ENCODE assay signal across 13 cellular contexts in genomic region chr12:27539191-27539631, GRCh38. TPM values are rescaled to one million over a fixed set of nuclear protein-coding genes. Genes with fewer than 3 reads are reported as not detected.
DNase-seq lines count a peak whose midpoint lies in the region; ATAC-seq, FAIRE-seq and TF ChIP-seq lines count a peak whose summit lies in the region.
"Had no signal": no experiment of that assay in that cellular context is flagged by ENCODE, and none has a peak within 500 bp of the region (broad histone marks: within the 10 kb centered on the region; RNA-seq: fewer than 3 reads in every experiment).

No MANE protein-coding gene starts in this region.

- H3K79me2 ChIP-seq in keratinocyte (ENCODE audit: control insufficient read depth, insufficient read depth, low read length): peaks cover 89% of the 10 kb centered on the region

- 0 out of 2 replicates have a peak overlapping the region, but pooled peaks have one; percentile 8 for H3K4me3 Mint-ChIP-seq in HFFc6
- no peak overlapping the region for H3K4me3 Mint-ChIP-seq in CD4-positive, alpha-beta T cell
- H3K4me3 Mint-ChIP-seq: activated CD4-positive, alpha-beta T cell treated with anti-CD3 and anti-CD28 coated beads for 36 hours; activated T-cell treated with anti-CD3 and anti-CD28 coated beads, Interleukin-2, amount 50 U/mL, for 72 hours; T-cell had no signal

- H3K27ac ChIP-seq in cingulate gyrus (ENCODE audit: low read depth, low read length): peak overlapping the region; percentile 61
- H3K27ac ChIP-seq in keratinocyte (ENCODE audit: control insufficient read depth, insufficient read depth, low read length): peak overlapping the region; percentile 6
- H3K27ac ChIP-seq in thyroid gland: peak overlapping the region; percentile 6 to 64 (median 62)
- no peak overlapping the region for H3K27ac ChIP-seq in suprapubic skin
- peak overlapping the region in 2 of 4 donors; percentile 53 to 58 for H3K27ac ChIP-seq in sigmoid colon
- no peak overlapping the region for H3K27ac ChIP-seq in CD4-positive, alpha-beta T cell (ENCODE audit: low read depth, low read length)

- POLR2A ChIA-PET in CD4-positive, alpha-beta T cell (lab: Charles Lee): interaction anchor here (1.0 kb wide), 1 partner anchor 16 kb away, joined by 5 read pairs; the partner anchor contains the start of gene PPFIBP1

- no peak overlapping the region for H3K4me2 ChIP-seq in keratinocyte (ENCODE audit: control insufficient read depth, extremely low read depth, insufficient read depth, low read depth, low read length)

- no peak overlapping the region for H3K4me3 ChIP-seq in keratinocyte (ENCODE audit: control insufficient read depth in 2 of 3, extremely low read depth in 1 of 3, insufficient read depth in 2 of 3, low read depth in 1 of 3, low read length in 3 of 3)
- H3K4me3 ChIP-seq in thyroid gland (replicated peaks in 1 of 3): no peak overlapping the region
- no peak overlapping the region for H3K4me3 ChIP-seq in suprapubic skin
- no peak overlapping the region for H3K4me3 ChIP-seq in sigmoid colon

- DNase-seq in HFFc6: peak; percentile 44
- no peak for DNase-seq in keratinocyte (ENCODE audit: low read depth, low spot score)
- no peak for DNase-seq in thyroid gland
- DNase-seq in suprapubic skin (ENCODE audit: low spot score in 2 of 2): no peak
- no peak for DNase-seq in sigmoid colon
- DNase-seq in CD4-positive, alpha-beta T cell: no peak
- DNase-seq: activated CD4-positive, alpha-beta T cell treated with anti-CD3 and anti-CD28 coated beads for 36 hours; activated T-cell treated with anti-CD3 and anti-CD28 coated beads, Interleukin-2, amount 50 U/mL, for 72 hours; COR-L47; T-cell had no signal

- TF ChIP-seq POLR2A in thyroid gland (IDR thresholded peaks at IDR 0.05) (no peak), suprapubic skin (IDR thresholded peaks at IDR 0.05) (no peak), sigmoid colon (IDR thresholded peaks at IDR 0.05) (no peak)

- H3K27me3 ChIP-seq in keratinocyte (ENCODE audit: control insufficient read depth, extremely low read depth, insufficient read depth, low read length) (no peaks in the 10 kb centered on the region), thyroid gland (no peaks in the 10 kb centered on the region), suprapubic skin (no peaks in the 10 kb centered on the region), sigmoid colon (no peaks in the 10 kb centered on the region)
- no peaks in the 10 kb centered on the region for H3K27me3 ChIP-seq in CD4-positive, alpha-beta T cell (ENCODE audit: control insufficient read depth, insufficient read depth, low read length)

- H4K20me1 ChIP-seq in keratinocyte (ENCODE audit: control insufficient read depth, extremely low read depth, insufficient read depth, low read length): no peaks in the 10 kb centered on the region

- H2AFZ ChIP-seq in keratinocyte (ENCODE audit: control insufficient read depth, low read length): no peak overlapping the region

- H3K4me1 Mint-ChIP-seq in HFFc6 (ENCODE audit: low read depth): peaks cover 68% of the 10 kb centered on the region
- H3K4me1 Mint-ChIP-seq in CD4-positive, alpha-beta T cell (ENCODE audit: low read depth): peaks cover 8% of the 10 kb centered on the region

- intact Hi-C loops in thyroid gland (cut with DNase I) (no loop called here), sigmoid colon (cut with DNase I) (no loop called here)
- intact Hi-C loops in CD4-positive, alpha-beta T cell (cut with DNase I, micrococcal nuclease): no loop called here

- H3K36me3 Mint-ChIP-seq in HFFc6 (ENCODE audit: low read depth): peaks cover 28% of the 10 kb centered on the region
- H3K36me3 Mint-ChIP-seq in CD4-positive, alpha-beta T cell (ENCODE audit: low read depth): no peaks in the 10 kb centered on the region

- H3K27ac Mint-ChIP-seq in HFFc6: peak overlapping the region; percentile 37
- no peak overlapping the region for H3K27ac Mint-ChIP-seq in CD4-positive, alpha-beta T cell
- H3K27ac Mint-ChIP-seq: activated CD4-positive, alpha-beta T cell treated with anti-CD3 and anti-CD28 coated beads for 36 hours; activated T-cell treated with anti-CD3 and anti-CD28 coated beads, Interleukin-2, amount 50 U/mL, for 72 hours; T-cell had no signal

- no peaks in the 10 kb centered on the region for H3K9me1 ChIP-seq in keratinocyte (ENCODE audit: control insufficient read depth, extremely low read depth, insufficient read depth, low read length)

- no peaks in the 10 kb centered on the region for H3K27me3 Mint-ChIP-seq in HFFc6 (ENCODE audit: insufficient read depth)
- peaks cover 1% of the 10 kb centered on the region for H3K27me3 Mint-ChIP-seq in CD4-positive, alpha-beta T cell

- H3K9ac ChIP-seq in keratinocyte (ENCODE audit: control insufficient read depth, extremely low read depth, insufficient read depth, low read length): no peak overlapping the region

- TF ChIP-seq EP300 in suprapubic skin (IDR thresholded peaks at IDR 0.05): no peak
- TF ChIP-seq EP300 in sigmoid colon (IDR thresholded peaks at IDR 0.05): no peak

- WGBS in thyroid gland, 2 donors: 49 to 51% methylated on average over 4 of the region's 4 CpGs
- 56% methylated on average over 4 of the region's 4 CpGs for WGBS in suprapubic skin
- 27 to 58% methylated on average over 4 of the region's 4 CpGs for WGBS in sigmoid colon, 2 donors

- CTCF ChIA-PET in CD4-positive, alpha-beta T cell (lab: Charles Lee): interaction anchor here (0.9 kb wide), 1 partner anchor 9 kb away, joined by 5 read pairs; no protein-coding TSS in a partner anchor

- H3K4me1 ChIP-seq in keratinocyte (ENCODE audit: control insufficient read depth, extremely low read depth, insufficient read depth, low read length): peaks cover 51% of the 10 kb centered on the region
- H3K4me1 ChIP-seq in thyroid gland: peaks cover 68 to 75% of the 10 kb centered on the region in 2 donors
- peaks cover 39% of the 10 kb centered on the region for H3K4me1 ChIP-seq in suprapubic skin
- H3K4me1 ChIP-seq in sigmoid colon: peaks cover 0 to 57% (median 53%) of the 10 kb centered on the region in 4 donors

- peaks cover 0 to 2% of the 10 kb centered on the region in 2 experiments for H3K36me3 ChIP-seq in keratinocyte (ENCODE audit: control insufficient read depth in 2 of 2, extremely low read depth in 1 of 2, insufficient read depth in 2 of 2, low read length in 2 of 2)
- no peaks in the 10 kb centered on the region for H3K36me3 ChIP-seq in thyroid gland
- H3K36me3 ChIP-seq in suprapubic skin: peaks cover 6% of the 10 kb centered on the region
- H3K36me3 ChIP-seq in sigmoid colon: peaks cover 0 to 4% (median 0%) of the 10 kb centered on the region in 4 donors

- no peak for ATAC-seq in HG02571 (IDR thresholded peaks at IDR 0.05; ENCODE audit: unreplicated experiment)
- no peak for ATAC-seq in CD4-positive, alpha-beta T cell (ENCODE audit: poor library complexity)
- ATAC-seq: activated CD4-positive, alpha-beta T cell treated with anti-CD3 and anti-CD28 coated beads for 36 hours; activated T-cell treated with anti-CD3 and anti-CD28 coated beads, Interleukin-2, amount 50 U/mL, for 72 hours; T-cell had no signal

- H3K9me3 ChIP-seq in keratinocyte (ENCODE audit: control insufficient read depth, low read depth, low read length) (no peaks in the 10 kb centered on the region), thyroid gland (no peaks in the 10 kb centered on the region), suprapubic skin (no peaks in the 10 kb centered on the region), sigmoid colon (no peaks in the 10 kb centered on the region)
- H3K9me3 ChIP-seq in CD4-positive, alpha-beta T cell (ENCODE audit: control insufficient read depth, low read length): no peaks in the 10 kb centered on the region

- no peaks in the 10 kb centered on the region for H3K9me3 Mint-ChIP-seq in HFFc6
- H3K9me3 Mint-ChIP-seq in CD4-positive, alpha-beta T cell: no peaks in the 10 kb centered on the region
- H3K9me3 Mint-ChIP-seq: activated T-cell treated with anti-CD3 and anti-CD28 coated beads, Interleukin-2, amount 50 U/mL, for 72 hours; T-cell had no signal

- TF ChIP-seq CTCF in HFFc6 (IDR thresholded peaks at IDR 0.05) (no peak), keratinocyte (optimal IDR thresholded peaks at IDR 0.05 in 1 of 3, IDR thresholded peaks at IDR 0.05 in 1 of 3, conservative IDR thresholded peaks at IDR 0.05 in 1 of 3; ENCODE audit: extremely low read depth in 1 of 3, insufficient read depth in 2 of 3, low read length in 3 of 3) (no peak), thyroid gland (IDR thresholded peaks at IDR 0.05) (no peak), suprapubic skin (IDR thresholded peaks at IDR 0.05) (no peak), sigmoid colon (IDR thresholded peaks at IDR 0.05) (no peak)
- TF ChIP-seq CTCF in CD4-positive, alpha-beta T cell (IDR thresholded peaks at IDR 0.05): no peak

- dilution Hi-C loops in keratinocyte (cut with MboI; ENCODE audit: extremely low pct_ligation_motif_present, low sequenced_read_pairs): no loop called here

- FAIRE-seq in keratinocyte (lab: Jason Lieb, UNC): peak; percentile 69
- FAIRE-seq: endometrium had no signal

RNA-seq across cellular contexts. Expression of gene PPFIBP1, which starts 15.2 kb away (rescaled TPM):
- total RNA-seq in HFFc6 (2021; fragmentation: NEBNext Ultra II Directional; extraction: Animal tissue kit (Norgen Biotek cat#: 25700)): 100 to 1,000 TPM in 2 of 6 experiments, 10 to 100 TPM in 4; 79.1 to 104 (median 92.0) TPM
- polyA plus RNA-seq in keratinocyte (53.6 to 83.5 TPM (median 62.0 TPM) in 3 replicates), sigmoid colon (10 to 100 TPM in 2 of 3 donors, 1 to 10 TPM in 1; 5.5 to 18.6 (median 14.0) TPM)
- polyA plus RNA-seq in keratinocyte (2011; ENCODE audit: low read depth): 74.9 TPM
- 32.0 and 75.4 TPM in 2 replicates for polyA plus RNA-seq in keratinocyte (2011; cell fraction: cytosol; rRNA removed)
- 101 and 133 TPM in 2 replicates for polyA plus RNA-seq in keratinocyte (2011; cell fraction: nucleus; rRNA removed)
- polyA plus RNA-seq in keratinocyte (2012; ENCODE audit: low replicate concordance): 25.4 and 60.2 TPM in 2 replicates
- polyA minus RNA-seq in keratinocyte: 48.5 to 186 TPM (median 78.5 TPM) in 3 replicates
- 37.2 TPM for polyA minus RNA-seq in keratinocyte (2011; cell fraction: cytosol; rRNA and poly(A)+ RNA removed)
- 116 and 242 TPM in 2 replicates for polyA minus RNA-seq in keratinocyte (2011; cell fraction: nucleus; rRNA and poly(A)+ RNA removed)
- total RNA-seq in thyroid gland (100 to 1,000 TPM; 135 to 199 (median 167) TPM), suprapubic skin (100 to 1,000 TPM in 1 of 4 donors, 10 to 100 TPM in 3; 48.6 to 148 (median 74.8) TPM), sigmoid colon (100 to 1,000 TPM in 1 of 4 donors, 10 to 100 TPM in 3; 65.3 to 101 (median 75.9) TPM)
- total RNA-seq in CD4-positive, alpha-beta T cell: 1 to 10 TPM; 2.6 to 2.9 TPM

Comparison
In these comparisons a context has a peak if more than half of its experiments do, and no peak if none do; other contexts are left out.
1. H3K27ac ChIP-seq: peak in cingulate gyrus (single experiment), keratinocyte (single experiment) and thyroid gland (3 of 3); none in suprapubic skin (single experiment) and CD4-positive, alpha-beta T cell (single experiment).
2. RNA of gene PPFIBP1, which starts 15.2 kb away (total RNA-seq): 135 to 199 TPM in thyroid gland, 79.1 to 104 TPM in HFFc6, 48.6 to 148 TPM in suprapubic skin and 65.3 to 101 TPM in sigmoid colon; 2.6 to 2.9 TPM in CD4-positive, alpha-beta T cell; every median in the first group is over 10 times any median in the second.